Comparison of ENCODE assay signal across 22 cellular contexts in the genomic region with DNA sequence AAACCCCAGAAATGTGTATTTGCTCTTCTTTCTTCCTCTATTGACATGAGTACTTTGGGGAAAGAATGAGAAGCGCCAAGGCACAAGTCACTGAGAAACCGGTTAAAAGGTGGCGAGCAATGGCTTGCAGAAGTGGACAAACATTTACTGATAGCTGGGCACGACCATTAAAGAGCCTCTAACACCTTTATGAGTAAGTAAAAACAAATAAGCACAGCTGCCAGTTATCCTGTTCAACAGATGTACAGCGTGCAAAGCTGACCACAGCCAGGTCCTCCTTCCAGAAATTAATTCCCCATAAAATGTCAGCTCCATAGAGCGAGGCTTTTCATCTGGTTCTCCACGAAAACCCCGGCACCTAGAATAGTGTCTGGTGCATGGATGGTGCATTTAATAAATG.
DNase-seq lines count a peak whose midpoint lies in the region; ATAC-seq, FAIRE-seq and TF ChIP-seq lines count a peak whose summit lies in the region.
"Had no signal": no experiment of that assay in that cellular context is flagged by ENCODE, and none has a peak within 500 bp of the region (broad histone marks: within the 10 kb centered on the region; RNA-seq: fewer than 3 reads in every experiment).

No MANE protein-coding gene starts in this region.

- no peak for TF ChIP-seq CTCF in activated CD8-positive, alpha-beta T cell treated with anti-CD3 and anti-CD28 coated beads for 36 hours (IDR thresholded peaks at IDR 0.05)
- TF ChIP-seq CTCF in tibial artery (IDR thresholded peaks at IDR 0.05) = no peak

- no peak overlapping the region for H3K4me3 Mint-ChIP-seq in activated CD8-positive, alpha-beta T cell treated with anti-CD3 and anti-CD28 coated beads for 36 hours
- H3K4me3 Mint-ChIP-seq in activated CD8-positive, alpha-beta T cell treated with anti-CD3 and anti-CD28 coated beads, Interleukin-2, amount 10 ng/mL, durations not matched to agents 7 days and 5 days = no peak overlapping the region
- H3K4me3 Mint-ChIP-seq in immature natural killer cell = no peak overlapping the region
- H3K4me3 Mint-ChIP-seq: activated CD4-positive, alpha-beta T cell treated with anti-CD3 and anti-CD28 coated beads, Interleukin-2, amount 10 ng/mL, durations not matched to agents 7 days and 5 days; activated T-cell treated with anti-CD3 and anti-CD28 coated beads, Interleukin-2, amount 50 U/mL, for 72 hours had no signal

- no peaks in the 10 kb centered on the region for H3K9me3 Mint-ChIP-seq in activated CD8-positive, alpha-beta T cell treated with anti-CD3 and anti-CD28 coated beads for 36 hours
- H3K9me3 Mint-ChIP-seq in activated CD8-positive, alpha-beta T cell treated with anti-CD3 and anti-CD28 coated beads, Interleukin-2, amount 10 ng/mL, durations not matched to agents 7 days and 5 days (ENCODE audit: insufficient read depth) = no peaks in the 10 kb centered on the region
- no peaks in the 10 kb centered on the region for H3K9me3 Mint-ChIP-seq in immature natural killer cell
- H3K9me3 Mint-ChIP-seq: activated CD4-positive, alpha-beta T cell treated with anti-CD3 and anti-CD28 coated beads, Interleukin-2, amount 10 ng/mL, durations not matched to agents 7 days and 5 days; activated T-cell treated with anti-CD3 and anti-CD28 coated beads, Interleukin-2, amount 50 U/mL, for 72 hours; naive B cell had no signal

- no peaks in the 10 kb centered on the region for H3K36me3 ChIP-seq in tibial artery

- no peak overlapping the region for H3K4me3 ChIP-seq in tibial artery
- H3K4me3 ChIP-seq: heart left ventricle had no signal

- H3K27ac Mint-ChIP-seq in activated CD8-positive, alpha-beta T cell treated with anti-CD3 and anti-CD28 coated beads for 36 hours = peak overlapping the region; percentile 3
- no peak overlapping the region for H3K27ac Mint-ChIP-seq in activated CD8-positive, alpha-beta T cell treated with anti-CD3 and anti-CD28 coated beads, Interleukin-2, amount 10 ng/mL, durations not matched to agents 7 days and 5 days
- peak overlapping the region in 4 of 6 donors; percentile 17 to 64 (median 48) for H3K27ac Mint-ChIP-seq in immature natural killer cell
- H3K27ac Mint-ChIP-seq: activated CD4-positive, alpha-beta T cell treated with anti-CD3 and anti-CD28 coated beads, Interleukin-2, amount 10 ng/mL, durations not matched to agents 7 days and 5 days had no signal

- CTCF ChIA-PET in activated CD8-positive, alpha-beta T cell treated with anti-CD3 and anti-CD28 coated beads for 36 hours (lab: Charles Lee) = interaction anchor here (0.7 to 6.0 kb wide), 2 partner anchors 23 to 170 kb away, joined by 3 to 20 read pairs; no protein-coding TSS in a partner anchor
- CTCF ChIA-PET in activated CD8-positive, alpha-beta T cell treated with anti-CD3 and anti-CD28 coated beads, Interleukin-2, amount 10 ng/mL, durations not matched to agents 7 days and 5 days (lab: Charles Lee) = no interaction called here

- no peak for ATAC-seq in activated CD8-positive, alpha-beta T cell treated with anti-CD3 and anti-CD28 coated beads for 36 hours
- no peak for ATAC-seq in activated CD8-positive, alpha-beta T cell treated with anti-CD3 and anti-CD28 coated beads, Interleukin-2, amount 10 ng/mL, durations not matched to agents 7 days and 5 days
- ATAC-seq: activated T-cell treated with anti-CD3 and anti-CD28 coated beads, Interleukin-2, amount 50 U/mL, for 72 hours; heart left ventricle had no signal

- no peak for FAIRE-seq in RCC 7860 (lab: Jason Lieb, UNC)
- FAIRE-seq: GM18507 had no signal

- peaks cover 0 to 93% (median 59%) of the 10 kb centered on the region in 4 donors for H3K4me1 ChIP-seq in tibial artery
- H3K4me1 ChIP-seq: Caco-2 had no signal

- H3K9me3 ChIP-seq in tibial artery = no peaks in the 10 kb centered on the region
- H3K9me3 ChIP-seq: Caco-2, heart left ventricle had no signal

- H3K4me1 Mint-ChIP-seq in activated CD8-positive, alpha-beta T cell treated with anti-CD3 and anti-CD28 coated beads for 36 hours (ENCODE audit: low read depth) = peaks cover 72% of the 10 kb centered on the region
- H3K4me1 Mint-ChIP-seq in activated CD8-positive, alpha-beta T cell treated with anti-CD3 and anti-CD28 coated beads, Interleukin-2, amount 10 ng/mL, durations not matched to agents 7 days and 5 days (ENCODE audit: low read depth) = peaks cover 33% of the 10 kb centered on the region
- peaks cover 75 to 94% of the 10 kb centered on the region in 2 donors for H3K4me1 Mint-ChIP-seq in immature natural killer cell

- intact Hi-C loops in activated CD8-positive, alpha-beta T cell treated with anti-CD3 and anti-CD28 coated beads for 36 hours (cut with micrococcal nuclease) = no loop called here
- intact Hi-C loops in tibial artery (cut with DNase I; ENCODE audit: low total_unique reads) = no loop called here

- no peak for DNase-seq in activated CD8-positive, alpha-beta T cell treated with anti-CD3 and anti-CD28 coated beads for 36 hours
- no peak for DNase-seq in activated CD8-positive, alpha-beta T cell treated with anti-CD3 and anti-CD28 coated beads, Interleukin-2, amount 10 ng/mL, durations not matched to agents 7 days and 5 days
- DNase-seq in NCI-H69 (lab: John Stamatoyannopoulos, UW) = peak; percentile 49
- no peak for DNase-seq in immature natural killer cell
- no peak for DNase-seq in tibial artery
- DNase-seq in Kasumi-1 (lab: John Stamatoyannopoulos, UW) = no peak
- no peak for DNase-seq in SW480 (ENCODE audit: low spot score)
- DNase-seq in RCC 7860 (ENCODE audit: low spot score) = no peak
- DNase-seq: activated CD4-positive, alpha-beta T cell treated with anti-CD3 and anti-CD28 coated beads, Interleukin-2, amount 10 ng/mL, durations not matched to agents 7 days and 5 days; activated T-cell treated with anti-CD3 and anti-CD28 coated beads, Interleukin-2, amount 50 U/mL, for 72 hours; amniotic stem cell; Caco-2; GOT3; heart left ventricle; naive B cell; NCI-H1105; NCI-H526 treated with DMSO at 0.1 percent for 48 hours; SIG-M5; stimulated activated CD4-positive, alpha-beta T cell treated with anti-CD3 and anti-CD28 coated beads, Interleukin-4, amount 100 ng/mL, for 24 hours; T-helper 9 cell had no signal

- peak overlapping the region; percentile 80 to 85 for H3K27ac ChIP-seq in tibial artery
- H3K27ac ChIP-seq: epithelial cell of prostate had no signal

- H3K27me3 Mint-ChIP-seq in activated CD8-positive, alpha-beta T cell treated with anti-CD3 and anti-CD28 coated beads for 36 hours = no peaks in the 10 kb centered on the region
- no peaks in the 10 kb centered on the region for H3K27me3 Mint-ChIP-seq in activated CD8-positive, alpha-beta T cell treated with anti-CD3 and anti-CD28 coated beads, Interleukin-2, amount 10 ng/mL, durations not matched to agents 7 days and 5 days (ENCODE audit: low read depth)
- H3K27me3 Mint-ChIP-seq in immature natural killer cell (ENCODE audit: low read depth in 3 of 3) = peaks cover 0 to 2% (median 1%) of the 10 kb centered on the region in 3 donors
- H3K27me3 Mint-ChIP-seq: activated CD4-positive, alpha-beta T cell treated with anti-CD3 and anti-CD28 coated beads, Interleukin-2, amount 10 ng/mL, durations not matched to agents 7 days and 5 days; naive B cell had no signal

- no peaks in the 10 kb centered on the region for H3K27me3 ChIP-seq in tibial artery
- H3K27me3 ChIP-seq: heart left ventricle had no signal

- H3K36me3 Mint-ChIP-seq in activated CD8-positive, alpha-beta T cell treated with anti-CD3 and anti-CD28 coated beads for 36 hours (ENCODE audit: low read depth) = peaks cover 23% of the 10 kb centered on the region
- H3K36me3 Mint-ChIP-seq in activated CD8-positive, alpha-beta T cell treated with anti-CD3 and anti-CD28 coated beads, Interleukin-2, amount 10 ng/mL, durations not matched to agents 7 days and 5 days (ENCODE audit: low read depth) = peaks cover 37% of the 10 kb centered on the region
- peaks cover 0 to 4% (median 0%) of the 10 kb centered on the region in 3 donors for H3K36me3 Mint-ChIP-seq in immature natural killer cell

- POLR2A ChIA-PET in activated CD8-positive, alpha-beta T cell treated with anti-CD3 and anti-CD28 coated beads for 36 hours (lab: Charles Lee) = interaction anchor here (0.8 to 1.2 kb wide), 2 partner anchors 9 to 18 kb away, joined by 3 to 4 read pairs; no protein-coding TSS in a partner anchor
- POLR2A ChIA-PET in activated CD8-positive, alpha-beta T cell treated with anti-CD3 and anti-CD28 coated beads, Interleukin-2, amount 10 ng/mL, durations not matched to agents 7 days and 5 days (lab: Charles Lee) = no interaction called here
